Comparison of ENCODE assay signal across 8 cellular contexts in the genomic region with DNA sequence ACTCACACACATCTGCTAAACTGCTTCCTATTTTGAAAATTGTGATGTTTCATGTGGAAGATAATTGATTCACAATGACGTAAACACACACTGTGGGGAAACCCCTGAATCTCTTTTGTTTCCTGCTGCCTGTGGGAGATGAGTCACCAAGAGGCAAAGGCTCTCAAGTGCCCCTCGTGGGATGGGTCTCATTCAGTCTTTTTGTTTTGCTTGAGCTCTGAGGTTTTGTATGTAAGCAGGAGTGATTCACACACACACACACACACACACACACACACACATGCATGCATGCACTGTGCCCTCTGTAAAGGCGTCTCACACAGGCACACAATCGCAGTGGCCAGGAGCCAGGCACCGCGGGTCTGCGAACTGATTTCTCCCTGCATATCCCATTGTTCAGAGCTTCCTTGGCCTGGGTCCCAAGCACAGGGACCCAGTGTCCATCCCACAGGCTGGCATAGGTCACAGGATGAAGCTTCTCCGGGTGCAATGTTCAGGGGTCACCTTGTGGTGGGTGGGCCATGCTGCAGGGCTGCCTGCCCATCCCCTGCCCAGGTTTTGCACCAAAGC. TPM values are rescaled to one million over a fixed set of nuclear protein-coding genes. Genes with fewer than 3 reads are reported as not detected.
DNase-seq lines count a peak whose midpoint lies in the region; ATAC-seq and TF ChIP-seq lines count a peak whose summit lies in the region.

No MANE protein-coding gene starts in this region.

- ATAC-seq in HG03280 (IDR thresholded peaks at IDR 0.05; ENCODE audit: unreplicated experiment) = peak; percentile 90

- H3K9me3 ChIP-seq in AG04450 (ENCODE audit: control insufficient read depth, insufficient read depth, low read length) = peaks cover 14% of the 10 kb centered on the region

- H3K27me3 ChIP-seq in AG04450 (ENCODE audit: control insufficient read depth, insufficient read depth, low read length) = peaks cover 5% of the 10 kb centered on the region

- no peak overlapping the region for H3K4me3 ChIP-seq in AG04450 (ENCODE audit: low read depth, low read length)

- CTCF ChIA-PET in AG04450 (lab: Charles Lee) = interaction anchor here (0.9 to 2.2 kb wide), 3 partner anchors 27 to 96 kb away, joined by 3 to 11 read pairs (median 5); no protein-coding TSS in a partner anchor

- POLR2A ChIA-PET in AG04450 (lab: Yijun Ruan, JAX) = interaction anchor here (0.6 to 1.0 kb wide), 2 partner anchors 9 to 63 kb away, joined by 3 read pairs; no protein-coding TSS in a partner anchor

- peak overlapping the region; percentile 52 for H3K27ac ChIP-seq in AG04450 (ENCODE audit: low read depth, low read length)

- DNase-seq in AG04450 (ENCODE audit: low read depth, low spot score) (peak; percentile 95), GM19238 (ENCODE audit: insufficient read length, low spot score) (peak; percentile 62), RPMI8226 (peak; percentile 38), iris pigment epithelial cell (ENCODE audit: low read depth) (peak; percentile 96), DMS 273 treated with DMSO at 0.1 percent for 48 hours (lab: John Stamatoyannopoulos, UW) (no peak)
- DNase-seq in activated naive CD4-positive, alpha-beta T cell treated with Interleukin-2 at 50 U/mL for 16 hours = peak; percentile 77
- peak; percentile 60 to 63 for DNase-seq in stimulated activated CD8-positive, alpha-beta memory T cell treated with anti-CD3 and anti-CD28 coated beads, Interleukin-15, amount 100 ng/mL, for 48 hours (ENCODE audit: low read depth in 2 of 2)

- TF ChIP-seq CTCF in AG04450 (IDR thresholded peaks at IDR 0.05; ENCODE audit: low read depth, low read length) = no peak

RNA-seq across cellular contexts. Expression of gene ARHGEF4, which starts 12.1 kb away (rescaled TPM):
- 0.84 and 0.95 TPM in 2 replicates for polyA plus RNA-seq in AG04450 (2011; rRNA removed)
- 0.70 and 0.92 TPM in 2 replicates for polyA minus RNA-seq in AG04450 (2011; rRNA and poly(A)+ RNA removed)
